8 cellular contexts compared by ENCODE assay signal in genomic region chr4:182925298-182925738, GRCh38. TPM values are rescaled to one million over a fixed set of nuclear protein-coding genes. Genes with fewer than 3 reads are reported as not detected.
DNase-seq lines count a peak whose midpoint lies in the region; ATAC-seq, FAIRE-seq and TF ChIP-seq lines count a peak whose summit lies in the region.

No MANE protein-coding gene starts in this region.

- H3K9me3 ChIP-seq in CD4-positive, alpha-beta T cell (ENCODE audit: control insufficient read depth, low read length): no peaks in the 10 kb centered on the region
- H3K9me3 ChIP-seq in upper lobe of left lung: no peaks in the 10 kb centered on the region

- no peaks in the 10 kb centered on the region for H3K9me3 Mint-ChIP-seq in CD4-positive, alpha-beta T cell
- H3K9me3 Mint-ChIP-seq in activated CD4-positive, alpha-beta memory T cell treated with anti-CD3 and anti-CD28 coated beads for 36 hours: no peaks in the 10 kb centered on the region
- H3K9me3 Mint-ChIP-seq in endothelial cell (ENCODE audit: unreplicated experiment) (no peaks in the 10 kb centered on the region), nephron progenitor cell (no peaks in the 10 kb centered on the region)

- no peak overlapping the region for H3K27ac Mint-ChIP-seq in CD4-positive, alpha-beta T cell
- no peak overlapping the region for H3K27ac Mint-ChIP-seq in activated CD4-positive, alpha-beta memory T cell treated with anti-CD3 and anti-CD28 coated beads for 36 hours
- H3K27ac Mint-ChIP-seq in endothelial cell (ENCODE audit: unreplicated experiment) (no peak overlapping the region), nephron progenitor cell (no peak overlapping the region)

- peak; percentile 68 for TF ChIP-seq CTCF in CD4-positive, alpha-beta T cell (IDR thresholded peaks at IDR 0.05)
- TF ChIP-seq CTCF in endothelial cell (IDR thresholded peaks at IDR 0.05; ENCODE audit: unreplicated experiment) (no peak), nephron progenitor cell (IDR thresholded peaks at IDR 0.05) (peak; percentile 21), upper lobe of left lung (IDR thresholded peaks at IDR 0.05) (peak in 4 of 6 experiments; percentile 21 to 47 (median 24))

- 61 to 74% methylated on average over 9 of the region's 9 CpGs for WGBS in upper lobe of left lung, 2 donors

- POLR2A ChIA-PET in CD4-positive, alpha-beta T cell (lab: Charles Lee): interaction anchor here (0.6 to 0.9 kb wide), 2 partner anchors 9 to 962 kb away, joined by 3 to 4 read pairs; partner anchors contain the start of gene DCTD
- POLR2A ChIA-PET in activated CD4-positive, alpha-beta memory T cell treated with anti-CD3 and anti-CD28 coated beads for 36 hours (lab: Charles Lee): interaction anchor here (0.6 kb wide), 1 partner anchor 23 kb away, joined by 3 read pairs; no protein-coding TSS in a partner anchor

- H3K27me3 ChIP-seq in CD4-positive, alpha-beta T cell (ENCODE audit: control insufficient read depth, insufficient read depth, low read length): no peaks in the 10 kb centered on the region
- no peaks in the 10 kb centered on the region for H3K27me3 ChIP-seq in upper lobe of left lung

- no peak overlapping the region for H3K4me3 Mint-ChIP-seq in CD4-positive, alpha-beta T cell
- no peak overlapping the region for H3K4me3 Mint-ChIP-seq in activated CD4-positive, alpha-beta memory T cell treated with anti-CD3 and anti-CD28 coated beads for 36 hours
- H3K4me3 Mint-ChIP-seq in endothelial cell (ENCODE audit: unreplicated experiment) (no peak overlapping the region), nephron progenitor cell (no peak overlapping the region)

- H3K4me1 Mint-ChIP-seq in CD4-positive, alpha-beta T cell (ENCODE audit: low read depth): peaks cover 5% of the 10 kb centered on the region
- H3K4me1 Mint-ChIP-seq in activated CD4-positive, alpha-beta memory T cell treated with anti-CD3 and anti-CD28 coated beads for 36 hours (ENCODE audit: low read depth): no peaks in the 10 kb centered on the region
- H3K4me1 Mint-ChIP-seq in endothelial cell (ENCODE audit: unreplicated experiment) (no peaks in the 10 kb centered on the region), nephron progenitor cell (peaks cover 15% of the 10 kb centered on the region)

- H3K27me3 Mint-ChIP-seq in CD4-positive, alpha-beta T cell: peaks cover 33% of the 10 kb centered on the region
- peaks cover 4% of the 10 kb centered on the region for H3K27me3 Mint-ChIP-seq in activated CD4-positive, alpha-beta memory T cell treated with anti-CD3 and anti-CD28 coated beads for 36 hours
- H3K27me3 Mint-ChIP-seq in endothelial cell (ENCODE audit: unreplicated experiment) (no peaks in the 10 kb centered on the region), nephron progenitor cell (ENCODE audit: low read depth, poor library complexity) (peaks cover 3% of the 10 kb centered on the region)

- no peaks in the 10 kb centered on the region for H3K4me1 ChIP-seq in upper lobe of left lung

- TF ChIP-seq EP300 in upper lobe of left lung (IDR thresholded peaks at IDR 0.05): no peak

- no peak overlapping the region for H3K27ac ChIP-seq in CD4-positive, alpha-beta T cell (ENCODE audit: low read depth, low read length)
- H3K27ac ChIP-seq in upper lobe of left lung: no peak overlapping the region

- H3K4me3 ChIP-seq in upper lobe of left lung: no peak overlapping the region

- CTCF ChIA-PET in CD4-positive, alpha-beta T cell (lab: Charles Lee): interaction anchor here (1.5 kb wide), 1 partner anchor 13 kb away, joined by 4 read pairs; no protein-coding TSS in a partner anchor
- CTCF ChIA-PET in activated CD4-positive, alpha-beta memory T cell treated with anti-CD3 and anti-CD28 coated beads for 36 hours (lab: Charles Lee): interaction anchor here (0.6 to 7.0 kb wide), 14 partner anchors 13 to 1781 kb away, joined by 3 to 53 read pairs (median 4); no protein-coding TSS in a partner anchor

- intact Hi-C loops in CD4-positive, alpha-beta T cell (cut with DNase I, micrococcal nuclease): loop anchor here (1.0 kb wide), 1 partner anchor 447 kb away; no protein-coding TSS in a partner anchor
- intact Hi-C loops in activated CD4-positive, alpha-beta memory T cell treated with anti-CD3 and anti-CD28 coated beads for 36 hours (cut with micrococcal nuclease): loop anchor here (1.0 to 10.0 kb wide), 3 partner anchors 116 to 1781 kb away; no protein-coding TSS in a partner anchor

- no peaks in the 10 kb centered on the region for H3K36me3 Mint-ChIP-seq in CD4-positive, alpha-beta T cell (ENCODE audit: low read depth)
- no peaks in the 10 kb centered on the region for H3K36me3 Mint-ChIP-seq in activated CD4-positive, alpha-beta memory T cell treated with anti-CD3 and anti-CD28 coated beads for 36 hours
- H3K36me3 Mint-ChIP-seq in endothelial cell (ENCODE audit: low read depth, unreplicated experiment) (no peaks in the 10 kb centered on the region), nephron progenitor cell (ENCODE audit: low read depth) (no peaks in the 10 kb centered on the region)

- FAIRE-seq in GM19239 (lab: Jason Lieb, UNC): peak; percentile 91

- ATAC-seq in CD4-positive, alpha-beta T cell (ENCODE audit: poor library complexity): peak; percentile 92
- ATAC-seq in HG03175 (IDR thresholded peaks at IDR 0.05; ENCODE audit: unreplicated experiment) (peak; percentile 99), upper lobe of left lung (ENCODE audit: low FRiP score in 2 of 2) (peak; percentile 54 to 69)

- DNase-seq in CD4-positive, alpha-beta T cell: peak; percentile 16 to 65 (median 44)
- DNase-seq in GM19239 (ENCODE audit: insufficient read length, low spot score) (peak; percentile 43), NCI-H526 treated with DMSO at 0.1 percent for 48 hours (lab: John Stamatoyannopoulos, UW) (peak; percentile 68), endothelial cell (ENCODE audit: low spot score) (peak; percentile 57), nephron progenitor cell (peak; percentile 44), upper lobe of left lung (peak; percentile 50 to 66)
- peak; percentile 70 for DNase-seq in activated CD4-positive, alpha-beta memory T cell treated with anti-CD3 and anti-CD28 coated beads for 36 hours

- H3K36me3 ChIP-seq in upper lobe of left lung: no peaks in the 10 kb centered on the region

- no peak for TF ChIP-seq POLR2A in upper lobe of left lung (IDR thresholded peaks at IDR 0.05)

RNA-seq across cellular contexts. Expression of gene DCTD, which starts 8.1 kb away (rescaled TPM):
- total RNA-seq in CD4-positive, alpha-beta T cell: 10 to 100 TPM; 49.4 to 54.3 TPM
- total RNA-seq in activated CD4-positive, alpha-beta memory T cell treated with anti-CD3 and anti-CD28 coated beads for 36 hours: 100 to 1,000 TPM; 115 to 117 TPM
- 115 TPM for total RNA-seq in endothelial cell (ENCODE audit: unreplicated experiment)
- total RNA-seq in upper lobe of left lung: 10 to 100 TPM; 31.2 to 96.4 (median 70.7) TPM
